ENCODE assay signal across 8 cellular contexts in the genomic region with DNA sequence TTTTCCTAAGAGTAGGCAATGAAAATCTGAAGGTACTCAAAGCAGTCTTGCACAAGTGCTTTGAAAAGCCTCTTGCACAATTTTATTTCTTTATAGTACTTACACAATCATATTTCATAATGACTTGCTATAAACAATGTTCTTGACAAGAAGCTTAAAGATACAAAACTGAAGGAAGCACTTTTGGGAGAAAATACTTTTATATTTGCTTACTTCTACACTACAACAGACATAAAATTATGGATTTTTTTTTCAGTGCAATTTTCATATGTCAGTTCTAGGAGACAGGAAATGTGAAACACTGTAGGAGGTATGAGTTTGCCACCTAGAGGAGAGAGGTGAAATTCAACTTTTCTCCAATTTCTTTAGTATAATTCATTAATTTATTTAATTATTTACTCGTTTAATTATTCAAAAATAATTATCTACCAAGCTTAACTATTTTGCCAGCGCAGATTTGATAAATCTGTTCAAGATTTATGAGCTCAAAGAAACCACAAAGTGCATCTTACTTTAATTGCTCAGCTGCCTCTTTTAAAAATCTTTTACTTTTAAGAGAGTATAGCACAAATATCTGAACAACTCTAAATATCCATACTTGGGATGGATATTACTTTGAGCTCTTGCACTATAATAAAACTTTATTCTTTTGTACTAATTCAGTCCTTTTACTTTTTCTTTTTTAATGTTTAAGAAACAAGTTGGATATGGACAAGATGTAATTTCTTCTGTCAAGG. TPM values are rescaled to one million over a fixed set of nuclear protein-coding genes. Genes with fewer than 3 reads are reported as not detected.
A peak's percentile ranks its signal among the peaks of the same experiment; 100 is the strongest.
DNase-seq lines count a peak whose midpoint lies in the region; ATAC-seq, FAIRE-seq and TF ChIP-seq lines count a peak whose summit lies in the region.

No MANE protein-coding gene starts in this region.

- ATAC-seq in HG03135 (IDR thresholded peaks at IDR 0.05; ENCODE audit: unreplicated experiment) (peak; percentile 59), HG03045 (IDR thresholded peaks at IDR 0.05; ENCODE audit: unreplicated experiment) (no peak)

- DNase-seq in DMS53 (lab: John Stamatoyannopoulos, UW) (peak; percentile 64), kidney tubule cell (ENCODE audit: low spot score) (peak; percentile 39), GM12892 (ENCODE audit: insufficient read length) (no peak), NOMO-1 treated with dmso at 0.1 percent for 144 hours (lab: John Stamatoyannopoulos, UW; ENCODE audit: unreplicated experiment) (no peak)
- no peak for DNase-seq in effector CD4-positive, alpha-beta T cell

- H3K27ac ChIP-seq in VCaP, result no peak overlapping the region

- no peak for TF ChIP-seq POLR2A in GM12892 (IDR thresholded peaks at IDR 0.05; ENCODE audit: low read depth, low read length)

- no peak for FAIRE-seq in GM12892 (lab: Jason Lieb, UNC)

- peak; percentile 83 for TF ChIP-seq CTCF in VCaP (conservative IDR thresholded peaks at IDR 0.05)

RNA-seq across cellular contexts. Expression of a gene that starts 29.0 kb away (rescaled TPM):
- 0.11 TPM for polyA plus RNA-seq in GM12892 (2012; ENCODE audit: missing spikeins)

RNA-seq across cellular contexts. Expression of a gene that starts 43.5 kb away (rescaled TPM):
- 0.49 TPM for polyA plus RNA-seq in GM12892 (2012; ENCODE audit: missing spikeins)

RNA-seq across cellular contexts. Expression of a gene that starts 43.9 kb away (rescaled TPM):
- polyA plus RNA-seq in GM12892 (2012; ENCODE audit: missing spikeins), result 11.5 TPM

Comparison
In these comparisons a context has a peak if more than half of its experiments do, and no peak if none do; other contexts are left out.
1. DNase-seq: peak in DMS53 (single experiment) and kidney tubule cell (single experiment); none in GM12892 (single experiment), NOMO-1 treated with dmso at 0.1 percent for 144 hours (single experiment) and effector CD4-positive, alpha-beta T cell (single experiment).